ENCODE assay signal across 9 cellular contexts in the genomic region with DNA sequence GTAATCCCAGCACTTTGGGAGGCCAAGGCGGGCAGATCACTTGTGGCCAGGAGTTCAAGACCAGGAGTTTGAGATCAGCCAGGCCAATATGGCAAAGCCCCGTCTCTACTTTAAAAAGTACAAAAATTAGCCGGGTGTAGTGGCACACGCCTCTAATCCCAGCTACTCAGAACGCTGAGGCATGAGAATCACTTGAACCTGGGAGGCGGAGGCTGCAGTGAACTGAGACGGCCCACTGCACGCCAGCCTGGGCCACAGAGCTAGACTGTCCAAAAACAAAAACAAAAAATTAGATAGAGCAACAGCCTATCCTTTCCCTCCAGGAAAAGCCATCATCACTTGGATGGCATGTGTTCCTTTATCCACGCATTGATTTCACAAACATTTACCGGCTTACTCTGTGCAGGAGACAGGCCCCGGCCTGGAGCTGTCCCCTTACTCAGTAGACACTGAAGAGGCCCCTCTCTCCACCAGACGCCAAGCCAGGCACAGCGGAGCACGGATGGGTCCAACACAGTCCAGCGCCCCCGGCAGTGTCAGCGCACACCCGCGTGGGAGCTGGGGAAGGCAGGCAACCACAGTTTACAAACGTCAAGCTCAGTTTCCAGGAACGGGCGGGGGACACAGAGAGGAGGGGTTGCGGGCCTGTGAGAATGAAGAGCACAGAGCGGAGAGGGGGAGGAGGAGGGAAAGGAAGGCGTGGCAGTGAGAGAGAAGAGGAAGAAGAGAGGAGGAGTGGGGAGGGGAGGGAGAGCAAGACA. TPM values are rescaled to one million over a fixed set of nuclear protein-coding genes. Genes with fewer than 3 reads are reported as not detected.
A peak's percentile ranks its signal among the peaks of the same experiment; 100 is the strongest.
DNase-seq lines count a peak whose midpoint lies in the region; ATAC-seq and TF ChIP-seq lines count a peak whose summit lies in the region.
"Had no signal": no experiment of that assay in that cellular context is flagged by ENCODE, and none has a peak within 500 bp of the region (broad histone marks: within the 10 kb centered on the region; RNA-seq: fewer than 3 reads in every experiment).

No MANE protein-coding gene starts in this region.

- peaks cover 0 to 5% (median 0%) of the 10 kb centered on the region in 4 donors for H3K9me3 ChIP-seq in esophagus muscularis mucosa

- H3K9me3 Mint-ChIP-seq in activated CD4-positive, alpha-beta T cell treated with anti-CD3 and anti-CD28 coated beads for 36 hours (ENCODE audit: low read depth), result peaks cover 2% of the 10 kb centered on the region

- peak; percentile 73 for ATAC-seq in activated CD4-positive, alpha-beta T cell treated with anti-CD3 and anti-CD28 coated beads for 36 hours
- ATAC-seq in HG03196 (IDR thresholded peaks at IDR 0.05; ENCODE audit: unreplicated experiment) (no peak), GM21360 (IDR thresholded peaks at IDR 0.05; ENCODE audit: unreplicated experiment) (no peak), GM18858 (IDR thresholded peaks at IDR 0.05; ENCODE audit: unreplicated experiment) (no peak)

- peak overlapping the region; percentile 60 for H3K4me3 Mint-ChIP-seq in activated CD4-positive, alpha-beta T cell treated with anti-CD3 and anti-CD28 coated beads for 36 hours

- H3K27ac ChIP-seq in esophagus muscularis mucosa (replicated peaks in 1 of 4), result peak overlapping the region in 1 of 4 donors; percentile 44

- H3K27me3 Mint-ChIP-seq in activated CD4-positive, alpha-beta T cell treated with anti-CD3 and anti-CD28 coated beads for 36 hours, result peaks cover 12% of the 10 kb centered on the region

- DNase-seq in H7, result peak; percentile 87
- peak; percentile 79 for DNase-seq in activated CD4-positive, alpha-beta T cell treated with anti-CD3 and anti-CD28 coated beads for 36 hours
- DNase-seq in esophagus muscularis mucosa (ENCODE audit: extremely low spot score), result no peak
- peak; percentile 23 for DNase-seq in putamen (ENCODE audit: low spot score)
- DNase-seq in NCI-H1092 treated with DMSO at 0.1 percent for 48 hours (lab: John Stamatoyannopoulos, UW), result no peak

- TF ChIP-seq POLR2A in esophagus muscularis mucosa (IDR thresholded peaks at IDR 0.05; ENCODE audit: low read depth), result no peak

- no peaks in the 10 kb centered on the region for H3K36me3 ChIP-seq in H7 (replicated peaks; ENCODE audit: control insufficient read depth, insufficient read depth, low read length)
- no peaks in the 10 kb centered on the region for H3K36me3 ChIP-seq in esophagus muscularis mucosa

- TF ChIP-seq CTCF in esophagus muscularis mucosa (IDR thresholded peaks at IDR 0.05), result no peak

- H3K36me3 Mint-ChIP-seq in activated CD4-positive, alpha-beta T cell treated with anti-CD3 and anti-CD28 coated beads for 36 hours (ENCODE audit: low read depth), result no peaks in the 10 kb centered on the region

- H3K27ac Mint-ChIP-seq in activated CD4-positive, alpha-beta T cell treated with anti-CD3 and anti-CD28 coated beads for 36 hours, result peak overlapping the region; percentile 73

- 56% methylated on average over 25 of the region's 25 CpGs for WGBS in esophagus muscularis mucosa

- peaks cover 55% of the 10 kb centered on the region for H3K4me1 Mint-ChIP-seq in activated CD4-positive, alpha-beta T cell treated with anti-CD3 and anti-CD28 coated beads for 36 hours

- POLR2A ChIA-PET in activated CD4-positive, alpha-beta T cell treated with anti-CD3 and anti-CD28 coated beads for 36 hours (lab: Charles Lee), result interaction anchor here (0.6 kb wide), 1 partner anchor 78 kb away, joined by 3 read pairs; no protein-coding TSS in a partner anchor

- peaks cover 6% of the 10 kb centered on the region; the same call in 1 of the 2 replicates for H3K27me3 ChIP-seq in H7 (ENCODE audit: control insufficient read depth, insufficient read depth, low read length)
- peaks cover 0 to 42% (median 6%) of the 10 kb centered on the region in 4 donors for H3K27me3 ChIP-seq in esophagus muscularis mucosa

- TF ChIP-seq EP300 in esophagus muscularis mucosa (IDR thresholded peaks at IDR 0.05), result no peak

- H3K4me1 ChIP-seq in esophagus muscularis mucosa, result peaks cover 9 to 30% (median 26%) of the 10 kb centered on the region in 4 donors

- H3K4me3 ChIP-seq in H7 (ENCODE audit: insufficient read depth, low read depth, low read length), result no peak overlapping the region
- H3K4me3 ChIP-seq in esophagus muscularis mucosa, result peak overlapping the region; percentile 33 to 47 (median 38)

- CTCF ChIA-PET in activated CD4-positive, alpha-beta T cell treated with anti-CD3 and anti-CD28 coated beads for 36 hours (lab: Charles Lee), result interaction anchor here (0.8 to 5.1 kb wide), 7 partner anchors 11 to 130 kb away, joined by 3 to 37 read pairs (median 5); no protein-coding TSS in a partner anchor

- intact Hi-C loops in activated CD4-positive, alpha-beta T cell treated with anti-CD3 and anti-CD28 coated beads for 36 hours (cut with DNase I, micrococcal nuclease), result loop anchor here (5.0 kb wide), 2 partner anchors 259 to 804 kb away; a partner anchor contains a TSS
- intact Hi-C loops in esophagus muscularis mucosa (cut with DNase I), result no loop called here

RNA-seq across cellular contexts. Expression of a gene that starts 3.1 kb away (rescaled TPM):
- total RNA-seq in H7 (2014; rRNA removed; shearing (Covaris generic)), result not detected in 2 replicates
- total RNA-seq in activated CD4-positive, alpha-beta T cell treated with anti-CD3 and anti-CD28 coated beads for 36 hours, result under 1 TPM; 0.37 to 0.39 TPM
- under 1 TPM in 2 of 4 donors, not detected in 2; 0.17 to 0.34 TPM for total RNA-seq in esophagus muscularis mucosa
- total RNA-seq: glomerular endothelial cell had no signal

RNA-seq across cellular contexts. Expression of a gene that starts 26.4 kb away (rescaled TPM):
- total RNA-seq in H7 (2014; rRNA removed; shearing (Covaris generic)), result 0.18 and 0.21 TPM in 2 replicates
- total RNA-seq in activated CD4-positive, alpha-beta T cell treated with anti-CD3 and anti-CD28 coated beads for 36 hours, result under 1 TPM in 1 of 2 experiments, not detected in 1; 0.04 TPM
- total RNA-seq in esophagus muscularis mucosa, result under 1 TPM in 3 of 4 donors, not detected in 1; 0.13 to 0.66 (median 0.34) TPM
- total RNA-seq: glomerular endothelial cell had no signal

RNA-seq across cellular contexts. Expression of a gene that starts 44.8 kb away (rescaled TPM):
- 0.21 TPM in 1 of 2 replicates, not detected in the other for total RNA-seq in H7 (2014; rRNA removed; shearing (Covaris generic))
- not detected for total RNA-seq in activated CD4-positive, alpha-beta T cell treated with anti-CD3 and anti-CD28 coated beads for 36 hours
- not detected for total RNA-seq in esophagus muscularis mucosa
- total RNA-seq: glomerular endothelial cell had no signal

Comparison
In these comparisons a context has a peak if more than half of its experiments do, and no peak if none do; other contexts are left out.
1. DNase-seq: peak in H7 (single experiment), activated CD4-positive, alpha-beta T cell treated with anti-CD3 and anti-CD28 coated beads for 36 hours (single experiment) and putamen (single experiment); none in esophagus muscularis mucosa (single experiment) and NCI-H1092 treated with DMSO at 0.1 percent for 48 hours (single experiment).